8 cellular contexts compared by ENCODE assay signal in genomic region chr9:127224883-127225739, GRCh38. TPM values are rescaled to one million over a fixed set of nuclear protein-coding genes. Genes with fewer than 3 reads are reported as not detected.
DNase-seq lines count a peak whose midpoint lies in the region; ATAC-seq and TF ChIP-seq lines count a peak whose summit lies in the region.

No MANE protein-coding gene starts in this region.

- H3K4me1 ChIP-seq in adrenal gland (replicated peaks in 1 of 2) = peaks cover 0 to 7% of the 10 kb centered on the region in 2 donors
- peaks cover 0 to 26% (median 17%) of the 10 kb centered on the region in 9 donors for H3K4me1 ChIP-seq in heart right ventricle
- H3K4me1 ChIP-seq in tibial nerve = peaks cover 0 to 30% (median 6%) of the 10 kb centered on the region in 4 donors

- H3K36me3 Mint-ChIP-seq in T-cell = no peaks in the 10 kb centered on the region

- DNase-seq in EH (ENCODE audit: low read depth) (peak; percentile 91), HFF-Myc (ENCODE audit: extremely low read depth, low read depth) (no peak), NCI-H128 (lab: John Stamatoyannopoulos, UW; ENCODE audit: unreplicated experiment) (peak; percentile 76), T-cell (peak; percentile 69 to 93 (median 82)), adrenal gland (peak; percentile 97 to 98 (median 98)), heart right ventricle (peak; percentile 97 to 99), posterior cingulate gyrus (peak; percentile 95 to 100 (median 98)), tibial nerve (ENCODE audit: low spot score in 2 of 2) (peak; percentile 98 to 99)

- intact Hi-C loops in adrenal gland (cut with DNase I) = no loop called here
- intact Hi-C loops in heart right ventricle (cut with DNase I) = loop anchor here in 6 of 10 donors (2.0 to 10.0 kb wide), 8 partner anchors 20 to 200 kb away; partner anchors contain the start of genes SLC2A8 (in 2 of the 6) and ZNF79 (in 2 of the 6)
- intact Hi-C loops in posterior cingulate gyrus (cut with DNase I) = loop anchor here (5.0 kb wide), 1 partner anchor 172 kb away; the partner anchor contains the start of gene SLC2A8

- H3K27ac Mint-ChIP-seq in T-cell = no peak overlapping the region

- 0 to 2% (median 1%) methylated on average over 28 to 103 of the region's 106 CpGs; no CpG with 5 or more reads in 1 of the 4 donors for WGBS in adrenal gland, 4 donors
- WGBS in heart right ventricle, 2 donors = 0 to 2% methylated on average over 77 to 102 of the region's 106 CpGs
- 0 to 2% methylated on average over 28 to 41 of the region's 106 CpGs for WGBS in tibial nerve, 2 donors

- CTCF ChIA-PET in T-cell (lab: Charles Lee) = interaction anchor here in 1 of 2 donors (0.6 to 1.8 kb wide), 6 partner anchors 10 to 225 kb away, joined by 3 to 9 read pairs (median 5); partner anchors contain the start of gene RPL12

- H3K36me3 ChIP-seq in adrenal gland (replicated peaks in 1 of 2) (no peaks in the 10 kb centered on the region), heart right ventricle (no peaks in the 10 kb centered on the region), tibial nerve (no peaks in the 10 kb centered on the region)

- peak overlapping the region; percentile 66 for H3K4me3 ChIP-seq in HFF-Myc (replicated peaks; ENCODE audit: low read depth, low read length)
- H3K4me3 ChIP-seq in adrenal gland = peak overlapping the region in 3 of 4 donors; percentile 36 to 82 (median 53)
- H3K4me3 ChIP-seq in heart right ventricle = peak overlapping the region; percentile 48 to 93 (median 77)
- peak overlapping the region; percentile 62 to 85 (median 68) for H3K4me3 ChIP-seq in tibial nerve

- TF ChIP-seq POLR2A in adrenal gland (IDR thresholded peaks at IDR 0.05) (peak in 1 of 2 donors; percentile 13), tibial nerve (IDR thresholded peaks at IDR 0.05) (peak in 1 of 2 donors; percentile 21)

- peak; percentile 78 to 88 (median 86) for ATAC-seq in T-cell (replicated peaks in 1 of 4)
- peak; percentile 88 to 95 (median 94) for ATAC-seq in heart right ventricle

- no peaks in the 10 kb centered on the region for H3K9me3 Mint-ChIP-seq in T-cell

- H3K9me3 ChIP-seq in adrenal gland (replicated peaks in 1 of 3) = no peaks in the 10 kb centered on the region
- no peaks in the 10 kb centered on the region for H3K9me3 ChIP-seq in heart right ventricle
- H3K9me3 ChIP-seq in tibial nerve = no peaks in the 10 kb centered on the region

- H3K27me3 ChIP-seq in adrenal gland (no peaks in the 10 kb centered on the region), heart right ventricle (peaks cover 0 to 8% (median 0%) of the 10 kb centered on the region in 7 donors), tibial nerve (no peaks in the 10 kb centered on the region)

- peaks cover 38 to 49% (median 42%) of the 10 kb centered on the region in 3 donors for H3K4me1 Mint-ChIP-seq in T-cell

- TF ChIP-seq CTCF in HFF-Myc (IDR thresholded peaks at IDR 0.05; ENCODE audit: low read depth, low read length, missing control alignments) (no peak), adrenal gland (IDR thresholded peaks at IDR 0.05) (no peak), heart right ventricle (IDR thresholded peaks at IDR 0.05) (peak in 2 of 9 donors; percentile 7 to 10), tibial nerve (IDR thresholded peaks at IDR 0.05) (peak in 3 of 5 experiments; percentile 22 to 50 (median 35))

- peak overlapping the region; percentile 75 to 90 (median 84) for H3K4me3 Mint-ChIP-seq in T-cell

- POLR2A ChIA-PET in T-cell (lab: Charles Lee) = interaction anchor here in 1 of 2 donors (0.5 to 1.3 kb wide), 5 partner anchors 168 to 1025 kb away, joined by 3 to 7 read pairs (median 3); partner anchors contain the start of gene RALGPS1

- TF ChIP-seq EP300 in tibial nerve (IDR thresholded peaks at IDR 0.05) = peak in 1 of 2 donors; percentile 24

- peak overlapping the region in 3 of 5 donors; percentile 48 to 92 (median 79) for H3K27ac ChIP-seq in adrenal gland
- peak overlapping the region in 9 of 10 donors; percentile 73 to 87 (median 80) for H3K27ac ChIP-seq in heart right ventricle
- H3K27ac ChIP-seq in tibial nerve = peak overlapping the region; percentile 61 to 91 (median 80)

- H3K27me3 Mint-ChIP-seq in T-cell = peaks cover 0 to 7% of the 10 kb centered on the region in 2 donors

RNA-seq across cellular contexts. Expression of gene GARNL3, which starts 39.5 kb away (rescaled TPM):
- total RNA-seq in T-cell = 1 to 10 TPM; 3.3 to 5.7 (median 3.6) TPM
- 10 to 100 TPM; 12.2 to 43.2 (median 34.4) TPM for total RNA-seq in adrenal gland
- 10 to 100 TPM; 13.8 to 25.9 (median 23.6) TPM for polyA plus RNA-seq in adrenal gland
- total RNA-seq in heart right ventricle = 10 to 100 TPM in 9 of 10 donors, 1 to 10 TPM in 1; 9.9 to 53.1 (median 31.6) TPM
- polyA plus RNA-seq in heart right ventricle = 10 to 100 TPM in 1 of 2 donors, 1 to 10 TPM in 1; 3.3 to 17.7 TPM
- total RNA-seq in tibial nerve = 10 to 100 TPM; 28.4 to 59.7 (median 39.1) TPM

Comparison
In these comparisons a context has a peak if more than half of its experiments do, and no peak if none do; other contexts are left out.
1. CTCF ChIP-seq: peak in tibial nerve (3 of 5); none in HFF-Myc (single experiment) and adrenal gland (0 of 6).
2. intact Hi-C loops: an anchor here in heart right ventricle (2.0 to 10.0 kb wide) and posterior cingulate gyrus (5.0 kb wide); none called in adrenal gland.
3. Peak in every context shown above with its lines, with median percentiles within 50 percentile points of each other: H3K4me3 ChIP-seq and H3K27ac ChIP-seq.